Comparison of ENCODE assay signal across 10 cellular contexts in the genomic region with DNA sequence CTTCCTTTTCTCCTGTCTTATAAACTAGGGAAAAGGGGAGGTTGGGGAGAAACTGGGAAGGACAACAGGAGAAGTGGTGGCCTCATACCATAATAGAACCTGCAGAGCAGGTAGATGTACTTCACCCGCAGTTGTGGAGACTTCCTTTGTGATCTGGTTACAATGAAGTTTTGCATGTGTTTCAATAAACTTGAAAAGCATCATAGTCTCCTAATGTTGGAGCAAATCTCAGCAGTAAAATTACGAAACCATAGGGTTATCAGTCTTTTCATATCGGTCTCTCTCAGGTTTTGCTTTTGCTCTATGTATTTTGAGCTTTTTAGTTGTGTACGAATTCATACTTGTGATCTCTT. TPM values are rescaled to one million over a fixed set of nuclear protein-coding genes. Genes with fewer than 3 reads are reported as not detected.
DNase-seq lines count a peak whose midpoint lies in the region; FAIRE-seq and TF ChIP-seq lines count a peak whose summit lies in the region.
"Had no signal": no experiment of that assay in that cellular context is flagged by ENCODE, and none has a peak within 500 bp of the region (broad histone marks: within the 10 kb centered on the region; RNA-seq: fewer than 3 reads in every experiment).

No MANE protein-coding gene starts in this region.

- 0 out of 2 replicates have a peak, but pooled peaks cover 4% of the 10 kb centered on the region for H3K27me3 ChIP-seq in OCI-LY3 (ENCODE audit: low read depth, low read length)
- H3K27me3 ChIP-seq in endothelial cell of umbilical vein (ENCODE audit: control insufficient read depth in 2 of 2, insufficient read depth in 2 of 2, low read length in 2 of 2): no peaks in the 10 kb centered on the region

- H4K20me1 ChIP-seq in OCI-LY3 (ENCODE audit: insufficient read depth, low read length) (no peaks in the 10 kb centered on the region), endothelial cell of umbilical vein (replicated peaks; ENCODE audit: control insufficient read depth, extremely low read depth, insufficient read depth, low read length) (no peaks in the 10 kb centered on the region)

- FAIRE-seq in endothelial cell of umbilical vein (lab: Jason Lieb, UNC): no peak
- FAIRE-seq: TTC549 had no signal

- no peaks in the 10 kb centered on the region for H3K9me3 ChIP-seq in OCI-LY3 (ENCODE audit: insufficient read depth, low read length)
- H3K9me3 ChIP-seq in endothelial cell of umbilical vein (replicated peaks; ENCODE audit: control insufficient read depth, insufficient read depth, low read length): no peaks in the 10 kb centered on the region

- dilution Hi-C loops in endothelial cell of umbilical vein (cut with MboI; ENCODE audit: extremely low pct_ligation_motif_present, low sequenced_read_pairs): no loop called here

- H3K4me1 Mint-ChIP-seq in progenitor cell of endocrine pancreas (ENCODE audit: low read depth): peaks cover 8% of the 10 kb centered on the region

- H3K27me3 Mint-ChIP-seq in progenitor cell of endocrine pancreas: peaks cover 26% of the 10 kb centered on the region

- DNase-seq in GM12864 (ENCODE audit: low read depth) (no peak), endothelial cell of umbilical vein (ENCODE audit: low read depth, low spot score) (no peak), progenitor cell of endocrine pancreas (ENCODE audit: low spot score, unreplicated experiment) (no peak), NOMO-1 treated with DMSO at 0.1 percent for 48 hours (lab: John Stamatoyannopoulos, UW; ENCODE audit: unreplicated experiment) (no peak), RKO (ENCODE audit: low spot score) (no peak), RWPE1 (ENCODE audit: low spot score) (no peak), NCI-H524 treated with DMSO at 0.1 percent for 48 hours (lab: John Stamatoyannopoulos, UW) (no peak)
- DNase-seq: stimulated activated CD4-positive, alpha-beta T cell treated with anti-CD3 and anti-CD28 coated beads, Interleukin-1b, Interleukin-23, amount 100 ng/mL, for 48 hours had no signal

- H3K36me3 Mint-ChIP-seq in progenitor cell of endocrine pancreas (ENCODE audit: insufficient read depth): peaks cover 1% of the 10 kb centered on the region

- H2AFZ ChIP-seq in OCI-LY3 (ENCODE audit: low read depth, low read length) (no peak overlapping the region; the same call in 1 of the 2 replicates), endothelial cell of umbilical vein (ENCODE audit: low read depth, low read length) (peak overlapping the region; percentile 76)

- no peak for TF ChIP-seq POLR2A in endothelial cell of umbilical vein (IDR thresholded peaks at IDR 0.05; ENCODE audit: low read depth, low read length)

- no TSS peak for BruUV-seq in endothelial cell of umbilical vein (replicated peaks; lab: Mats Ljungman, UMichigan)

- peak overlapping the region; percentile 79 for H3K4me3 Mint-ChIP-seq in progenitor cell of endocrine pancreas (ENCODE audit: low read depth)

- H3K79me2 ChIP-seq in OCI-LY3 (ENCODE audit: low read length) (no peaks in the 10 kb centered on the region), endothelial cell of umbilical vein (ENCODE audit: control insufficient read depth, insufficient read depth, low read length) (no peaks in the 10 kb centered on the region)

- H3K9ac ChIP-seq in OCI-LY3 (ENCODE audit: low read length) (peak overlapping the region; percentile 53; the same call in 1 of the 2 replicates), endothelial cell of umbilical vein (replicated peaks; ENCODE audit: extremely low read depth, insufficient read depth, low read length) (no peak overlapping the region)

- H3K9me1 ChIP-seq in endothelial cell of umbilical vein (replicated peaks; ENCODE audit: control insufficient read depth, extremely low read depth, insufficient read depth, low read length): no peaks in the 10 kb centered on the region

- peak overlapping the region; percentile 84 for H3K27ac Mint-ChIP-seq in progenitor cell of endocrine pancreas

- no peaks in the 10 kb centered on the region for H3K9me3 Mint-ChIP-seq in progenitor cell of endocrine pancreas (ENCODE audit: low read depth)

- H3K36me3 ChIP-seq in OCI-LY3 (replicated peaks; ENCODE audit: low read depth, low read length) (no peaks in the 10 kb centered on the region), endothelial cell of umbilical vein (ENCODE audit: control insufficient read depth in 2 of 2, extremely low read depth in 1 of 2, insufficient read depth in 2 of 2, low read length in 2 of 2) (no peaks in the 10 kb centered on the region)

- TF ChIP-seq CTCF in GM12864 (IDR thresholded peaks at IDR 0.05; ENCODE audit: low read depth, low read length, missing control alignments): no peak
- TF ChIP-seq CTCF in OCI-LY3 (IDR thresholded peaks at IDR 0.05; ENCODE audit: low read depth, low read length): peak; percentile 24; the same call in 1 of the 2 replicates
- no peak for TF ChIP-seq CTCF in endothelial cell of umbilical vein (IDR thresholded peaks at IDR 0.05; ENCODE audit: extremely low read depth in 1 of 2, insufficient read depth in 1 of 2, low read depth in 1 of 2, low read length in 2 of 2)
- TF ChIP-seq CTCF in progenitor cell of endocrine pancreas (IDR thresholded peaks at IDR 0.05; ENCODE audit: unreplicated experiment): no peak
- TF ChIP-seq CTCF in RWPE1 (conservative IDR thresholded peaks at IDR 0.05; ENCODE audit: low read depth): no peak

- H3K27ac ChIP-seq in OCI-LY3 (ENCODE audit: low read length) (no peak overlapping the region), endothelial cell of umbilical vein (ENCODE audit: insufficient read depth, low read depth, low read length) (no peak overlapping the region), RWPE1 (no peak overlapping the region)

- H3K4me3 ChIP-seq in GM12864 (ENCODE audit: low read depth, low read length): peak overlapping the region; percentile 62; the same call in 1 of the 2 replicates
- peak overlapping the region; percentile 85 for H3K4me3 ChIP-seq in OCI-LY3 (ENCODE audit: low read length)
- peak overlapping the region; percentile 51 to 84 (median 74) for H3K4me3 ChIP-seq in endothelial cell of umbilical vein (replicated peaks in 1 of 3; ENCODE audit: insufficient read depth in 1 of 3, low read depth in 1 of 3, low read length in 3 of 3)

- intact Hi-C loops in endothelial cell of umbilical vein (cut with micrococcal nuclease): loop anchor here (5.0 to 10.0 kb wide), 2 partner anchors 224 to 652 kb away; a partner anchor contains a TSS

- H3K4me2 ChIP-seq in OCI-LY3 (ENCODE audit: low read length): peak overlapping the region; percentile 85
- peak overlapping the region; percentile 86 for H3K4me2 ChIP-seq in endothelial cell of umbilical vein (ENCODE audit: insufficient read depth, low read length)

- CTCF ChIA-PET in endothelial cell of umbilical vein (lab: Charles Lee): interaction anchor here (0.8 to 1.1 kb wide), 4 partner anchors 11 to 368 kb away, joined by 3 to 7 read pairs (median 3); no protein-coding TSS in a partner anchor
- CTCF ChIA-PET in RWPE1 (lab: Yijun Ruan, JAX): interaction anchor here (0.7 to 1.0 kb wide), 3 partner anchors 304 to 368 kb away, joined by 3 read pairs; no protein-coding TSS in a partner anchor

- POLR2A ChIA-PET in endothelial cell of umbilical vein (lab: Charles Lee): interaction anchor here (0.6 kb wide), 1 partner anchor 625 kb away, joined by 5 read pairs; no protein-coding TSS in a partner anchor
- POLR2A ChIA-PET in RWPE1 (lab: Yijun Ruan, JAX; ENCODE audit: low non-redundant PET): interaction anchor here (0.6 kb wide), 1 partner anchor 305 kb away, joined by 3 read pairs; no protein-coding TSS in a partner anchor

- H3K4me1 ChIP-seq in OCI-LY3 (ENCODE audit: low read length): no peaks in the 10 kb centered on the region
- peaks cover 14% of the 10 kb centered on the region for H3K4me1 ChIP-seq in endothelial cell of umbilical vein (ENCODE audit: control insufficient read depth, extremely low read depth, insufficient read depth, low read length)

TF ChIP-seq in endothelial cell of umbilical vein, 7 proteins besides CTCF, POLR2A, EP300 and RAD21:
- TF ChIP-seq EZH2 (IDR thresholded peaks at IDR 0.05; ENCODE audit: borderline replicate concordance, low read depth, low read length, severe bottlenecking) (no peak), GATA2 (IDR thresholded peaks at IDR 0.05; ENCODE audit: insufficient read depth, insufficient read length, low read depth, low read length) (no peak), MYC (IDR thresholded peaks at IDR 0.05; ENCODE audit: low read depth, low read length) (no peak), FOS (IDR thresholded peaks at IDR 0.05; ENCODE audit: borderline replicate concordance, insufficient read depth, low read length) (no peak), JUN (IDR thresholded peaks at IDR 0.05; ENCODE audit: borderline replicate concordance, insufficient read depth, insufficient read length, low read depth) (no peak)
- TF ChIP-seq, protein P1, sequence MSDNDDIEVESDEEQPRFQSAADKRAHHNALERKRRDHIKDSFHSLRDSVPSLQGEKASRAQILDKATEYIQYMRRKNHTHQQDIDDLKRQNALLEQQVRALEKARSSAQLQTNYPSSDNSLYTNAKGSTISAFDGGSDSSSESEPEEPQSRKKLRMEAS (IDR thresholded peaks at IDR 0.05; ENCODE audit: insufficient read depth, insufficient read length): no peak

RNA-seq across cellular contexts. Expression of a gene that starts 30.5 kb away (rescaled TPM):
- total RNA-seq in endothelial cell of umbilical vein: 2.5 and 2.8 TPM in 2 replicates
- polyA plus RNA-seq in endothelial cell of umbilical vein: 0.51 and 0.81 TPM in 2 replicates
- 0.61 and 0.97 TPM in 2 replicates for polyA plus RNA-seq in endothelial cell of umbilical vein (2011; cell fraction: cytosol; rRNA removed)
- polyA plus RNA-seq in endothelial cell of umbilical vein (2011; cell fraction: nucleus; rRNA removed): 1.9 and 2.1 TPM in 2 replicates
- 1.6 and 2.2 TPM in 2 replicates for polyA plus RNA-seq in endothelial cell of umbilical vein (2012)
- polyA minus RNA-seq in endothelial cell of umbilical vein: 0.56 and 1.7 TPM in 2 replicates
- polyA minus RNA-seq in endothelial cell of umbilical vein (2011; cell fraction: cytosol; rRNA and poly(A)+ RNA removed): 1.5 TPM
- 1.2 and 1.3 TPM in 2 replicates for polyA minus RNA-seq in endothelial cell of umbilical vein (2011; cell fraction: nucleus; rRNA and poly(A)+ RNA removed)
- 2.5 and 3.0 TPM in 2 replicates for total RNA-seq in progenitor cell of endocrine pancreas
